9 cellular contexts compared by ENCODE assay signal in the genomic region with DNA sequence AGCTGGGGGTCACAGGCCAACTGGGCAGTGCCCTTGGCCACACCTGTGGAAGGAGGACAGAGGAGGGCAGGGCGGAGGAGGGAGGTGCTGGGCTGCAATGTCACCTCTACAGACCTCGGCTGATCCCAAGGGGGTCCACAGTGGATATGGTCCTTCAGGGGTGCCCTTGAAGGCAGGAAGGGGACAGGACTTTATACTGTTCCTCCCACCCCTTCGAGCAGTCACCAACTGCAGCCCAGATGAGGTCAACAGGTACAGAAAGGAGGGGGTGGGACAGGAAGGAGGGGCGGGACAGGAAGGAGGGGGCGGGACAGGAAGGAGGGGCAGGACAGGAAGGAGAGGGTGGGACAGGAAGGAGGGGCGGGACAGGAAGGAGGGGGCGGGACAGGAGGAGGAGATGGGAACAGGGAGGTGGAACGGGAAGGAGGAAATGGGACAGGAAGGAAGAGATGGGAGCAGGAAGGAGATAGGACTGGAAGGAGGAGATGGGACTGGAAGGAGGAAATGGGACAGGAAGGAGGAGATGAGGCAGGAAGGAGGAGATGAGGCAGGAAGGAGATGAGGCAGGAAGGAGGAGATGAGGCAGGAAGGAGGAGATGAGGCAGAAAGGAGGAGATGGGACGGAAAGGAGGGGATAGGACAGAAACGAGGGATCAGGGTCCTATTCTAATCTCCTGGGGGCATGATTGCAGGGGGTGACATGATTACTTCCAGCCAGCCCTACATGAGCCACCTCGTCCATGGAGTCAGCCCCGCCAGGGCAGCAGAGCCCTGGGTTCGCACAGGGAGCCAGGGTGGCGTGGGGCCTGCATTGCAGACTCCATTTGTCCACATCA. TPM values are rescaled to one million over a fixed set of nuclear protein-coding genes. Genes with fewer than 3 reads are reported as not detected.
DNase-seq lines count a peak whose midpoint lies in the region; ATAC-seq and TF ChIP-seq lines count a peak whose summit lies in the region.
"Had no signal": no experiment of that assay in that cellular context is flagged by ENCODE, and none has a peak within 500 bp of the region (broad histone marks: within the 10 kb centered on the region; RNA-seq: fewer than 3 reads in every experiment).

No MANE protein-coding gene starts in this region.

- intact Hi-C loops in activated CD4-positive, alpha-beta memory T cell treated with anti-CD3 and anti-CD28 coated beads for 36 hours (cut with micrococcal nuclease): loop anchor here (1.0 kb wide), 1 partner anchor 37 kb away; no protein-coding TSS in a partner anchor

- DNase-seq in NCI-H1694 (lab: John Stamatoyannopoulos, UW) (peak; percentile 42), iPS-NIHi11 (ENCODE audit: low spot score) (peak; percentile 77), putamen (ENCODE audit: low spot score) (no peak), suprapubic skin (ENCODE audit: low spot score in 2 of 2) (no peak), inferior parietal cortex (ENCODE audit: extremely low spot score) (no peak)
- DNase-seq in activated CD4-positive, alpha-beta memory T cell treated with anti-CD3 and anti-CD28 coated beads for 36 hours: peak; percentile 84
- peak in 1 of 2 donors; percentile 66 for DNase-seq in stimulated activated effector memory CD8-positive, alpha-beta T cell treated with anti-CD3 and anti-CD28 coated beads, Interleukin-12 subunit alpha, Interleukin-12 subunit beta, amount 100 ng/mL, for 72 hours (ENCODE audit: low spot score in 2 of 2)

- POLR2A ChIA-PET in activated CD4-positive, alpha-beta memory T cell treated with anti-CD3 and anti-CD28 coated beads for 36 hours (lab: Charles Lee): no interaction called here

- peak; percentile 74 for ATAC-seq in stimulated activated effector memory CD8-positive, alpha-beta T cell treated with anti-CD3 and anti-CD28 coated beads, Interleukin-12 subunit alpha, Interleukin-12 subunit beta, amount 100 ng/mL, for 72 hours

- TF ChIP-seq CTCF in suprapubic skin (IDR thresholded peaks at IDR 0.05): no peak

- H3K27ac ChIP-seq in suprapubic skin: no peak overlapping the region

- H3K27ac Mint-ChIP-seq in activated CD4-positive, alpha-beta memory T cell treated with anti-CD3 and anti-CD28 coated beads for 36 hours: peak overlapping the region; percentile 89
- H3K27ac Mint-ChIP-seq in stimulated activated effector memory CD8-positive, alpha-beta T cell treated with anti-CD3 and anti-CD28 coated beads, Interleukin-12 subunit alpha, Interleukin-12 subunit beta, amount 100 ng/mL, for 72 hours: peak overlapping the region; percentile 98

- no peaks in the 10 kb centered on the region for H3K36me3 Mint-ChIP-seq in activated CD4-positive, alpha-beta memory T cell treated with anti-CD3 and anti-CD28 coated beads for 36 hours
- no peaks in the 10 kb centered on the region for H3K36me3 Mint-ChIP-seq in stimulated activated effector memory CD8-positive, alpha-beta T cell treated with anti-CD3 and anti-CD28 coated beads, Interleukin-12 subunit alpha, Interleukin-12 subunit beta, amount 100 ng/mL, for 72 hours

- no peaks in the 10 kb centered on the region for H3K9me3 Mint-ChIP-seq in activated CD4-positive, alpha-beta memory T cell treated with anti-CD3 and anti-CD28 coated beads for 36 hours
- peaks cover 3% of the 10 kb centered on the region for H3K9me3 Mint-ChIP-seq in stimulated activated effector memory CD8-positive, alpha-beta T cell treated with anti-CD3 and anti-CD28 coated beads, Interleukin-12 subunit alpha, Interleukin-12 subunit beta, amount 100 ng/mL, for 72 hours

- H3K4me1 ChIP-seq in suprapubic skin: peaks cover 23% of the 10 kb centered on the region

- no peaks in the 10 kb centered on the region for H3K36me3 ChIP-seq in suprapubic skin

- no peaks in the 10 kb centered on the region for H3K9me3 ChIP-seq in suprapubic skin

- no peak overlapping the region for H3K4me3 ChIP-seq in suprapubic skin

- 62% methylated on average over 14 of the region's 14 CpGs for WGBS in suprapubic skin

- no peak for TF ChIP-seq EP300 in suprapubic skin (IDR thresholded peaks at IDR 0.05)

- peaks cover 46% of the 10 kb centered on the region for H3K27me3 ChIP-seq in suprapubic skin

- H3K27me3 Mint-ChIP-seq in activated CD4-positive, alpha-beta memory T cell treated with anti-CD3 and anti-CD28 coated beads for 36 hours: no peaks in the 10 kb centered on the region

- TF ChIP-seq POLR2A in GM15510 (IDR thresholded peaks at IDR 0.05; ENCODE audit: borderline replicate concordance, extremely low read depth, insufficient read length) (peak; percentile 48), suprapubic skin (IDR thresholded peaks at IDR 0.05) (no peak)

- CTCF ChIA-PET in activated CD4-positive, alpha-beta memory T cell treated with anti-CD3 and anti-CD28 coated beads for 36 hours (lab: Charles Lee): no interaction called here

- H3K4me1 Mint-ChIP-seq in activated CD4-positive, alpha-beta memory T cell treated with anti-CD3 and anti-CD28 coated beads for 36 hours (ENCODE audit: low read depth): peaks cover 41% of the 10 kb centered on the region
- peaks cover 46% of the 10 kb centered on the region for H3K4me1 Mint-ChIP-seq in stimulated activated effector memory CD8-positive, alpha-beta T cell treated with anti-CD3 and anti-CD28 coated beads, Interleukin-12 subunit alpha, Interleukin-12 subunit beta, amount 100 ng/mL, for 72 hours

- H3K4me3 Mint-ChIP-seq in activated CD4-positive, alpha-beta memory T cell treated with anti-CD3 and anti-CD28 coated beads for 36 hours: peak overlapping the region; percentile 15
- H3K4me3 Mint-ChIP-seq in stimulated activated effector memory CD8-positive, alpha-beta T cell treated with anti-CD3 and anti-CD28 coated beads, Interleukin-12 subunit alpha, Interleukin-12 subunit beta, amount 100 ng/mL, for 72 hours: peak overlapping the region; percentile 61

RNA-seq across cellular contexts. Expression of a gene that starts 19.4 kb away (rescaled TPM):
- total RNA-seq in activated CD4-positive, alpha-beta memory T cell treated with anti-CD3 and anti-CD28 coated beads for 36 hours: 10 to 100 TPM; 10.6 to 10.8 TPM
- 10 to 100 TPM in 3 of 4 donors, 1 to 10 TPM in 1; 10.0 to 13.3 (median 11.7) TPM for total RNA-seq in suprapubic skin

RNA-seq across cellular contexts. Expression of a gene that starts 27.7 kb away (rescaled TPM):
- 10 to 100 TPM; 35.0 to 39.0 TPM for total RNA-seq in activated CD4-positive, alpha-beta memory T cell treated with anti-CD3 and anti-CD28 coated beads for 36 hours
- total RNA-seq in suprapubic skin: 10 to 100 TPM; 32.1 to 54.1 (median 42.5) TPM

RNA-seq across cellular contexts. Expression of a gene that starts 39.9 kb away (rescaled TPM):
- not detected for total RNA-seq in activated CD4-positive, alpha-beta memory T cell treated with anti-CD3 and anti-CD28 coated beads for 36 hours
- total RNA-seq in suprapubic skin: 10 to 100 TPM in 1 of 4 donors, 1 to 10 TPM in 3; 6.1 to 11.3 (median 8.1) TPM
- total RNA-seq: activated CD8-positive, alpha-beta memory T cell treated with anti-CD3 and anti-CD28 coated beads for 36 hours had no signal

Comparison
In these comparisons a context has a peak if more than half of its experiments do, and no peak if none do; other contexts are left out.
1. DNase-seq: peak in NCI-H1694 (single experiment), activated CD4-positive, alpha-beta memory T cell treated with anti-CD3 and anti-CD28 coated beads for 36 hours (single experiment) and iPS-NIHi11 (single experiment); none in putamen (single experiment), suprapubic skin (0 of 2) and inferior parietal cortex (single experiment).
2. RNA of a gene that starts 39.9 kb away (total RNA-seq): 6.1 to 11.3 TPM in suprapubic skin; not detected in activated CD4-positive, alpha-beta memory T cell treated with anti-CD3 and anti-CD28 coated beads for 36 hours; every median in the first group is over 4 times any median in the second.